28 cellular contexts compared by ENCODE assay signal in the genomic region with DNA sequence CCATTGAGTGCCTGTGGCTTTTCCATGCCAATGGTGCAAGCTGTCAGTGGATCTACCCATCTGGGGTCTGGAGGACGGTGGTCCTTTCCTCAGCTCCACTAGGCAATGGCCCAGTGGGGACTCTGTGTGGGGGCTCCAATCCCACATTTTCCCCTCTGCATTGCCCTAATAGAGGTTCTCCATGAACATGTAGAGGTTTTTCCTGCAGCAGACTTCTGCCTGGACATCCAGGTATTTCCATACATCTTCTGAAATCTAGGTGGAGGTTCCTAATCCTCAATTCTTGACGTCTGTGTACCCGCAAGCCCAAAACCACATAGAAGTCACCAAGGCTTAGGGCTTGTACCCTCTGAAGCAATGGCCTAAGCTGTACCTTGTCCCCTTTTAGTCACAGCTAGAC.
"Had no signal": no experiment of that assay in that cellular context is flagged by ENCODE, and none has a peak within 500 bp of the region (broad histone marks: within the 10 kb centered on the region; RNA-seq: fewer than 3 reads in every experiment).

No MANE protein-coding gene starts in this region.

- H3K27ac ChIP-seq: colonic mucosa, coronary artery, dorsolateral prefrontal cortex, epithelial cell of prostate, esophagus muscularis mucosa, esophagus squamous epithelium, foreskin keratinocyte, gastrocnemius medialis, gastroesophageal sphincter, heart left ventricle, heart right ventricle had no signal

- H3K4me1 ChIP-seq: colonic mucosa, esophagus muscularis mucosa, esophagus squamous epithelium, foreskin keratinocyte, gastroesophageal sphincter, heart left ventricle had no signal

- ATAC-seq: effector memory CD8-positive, alpha-beta T cell; esophagus mucosa; foreskin keratinocyte; gastrocnemius medialis; gastroesophageal sphincter; heart left ventricle; heart right ventricle had no signal

- H3K27me3 ChIP-seq: colonic mucosa, esophagus muscularis mucosa, esophagus squamous epithelium, gastrocnemius medialis, gastroesophageal sphincter had no signal

- DNase-seq: colonic mucosa; cortex of kidney; dermis blood vessel endothelial cell; dorsolateral prefrontal cortex; effector CD4-positive, alpha-beta T cell; effector CD8-positive, alpha-beta T cell; effector memory CD4-positive, alpha-beta T cell; effector memory CD8-positive, alpha-beta T cell; endodermal cell; erythroblast; esophagus squamous epithelium; foreskin fibroblast; foreskin keratinocyte; foreskin melanocyte; gastrocnemius medialis; glutamatergic neuron; head of caudate nucleus; heart left ventricle; heart right ventricle had no signal

- H3K9me3 ChIP-seq: colonic mucosa, esophagus muscularis mucosa, esophagus squamous epithelium, gastrocnemius medialis, gastroesophageal sphincter had no signal

- FAIRE-seq: colon, endometrium, endothelial cell of umbilical vein, frontal cortex had no signal

- H3K4me3 ChIP-seq: colonic mucosa, coronary artery, dorsolateral prefrontal cortex, esophagus muscularis mucosa, esophagus squamous epithelium, gastrocnemius medialis, gastroesophageal sphincter, heart left ventricle, heart right ventricle had no signal

- H3K36me3 ChIP-seq: colonic mucosa, esophagus muscularis mucosa, esophagus squamous epithelium, gastrocnemius medialis, gastroesophageal sphincter, heart left ventricle, heart right ventricle had no signal
